In the genomic region with DNA sequence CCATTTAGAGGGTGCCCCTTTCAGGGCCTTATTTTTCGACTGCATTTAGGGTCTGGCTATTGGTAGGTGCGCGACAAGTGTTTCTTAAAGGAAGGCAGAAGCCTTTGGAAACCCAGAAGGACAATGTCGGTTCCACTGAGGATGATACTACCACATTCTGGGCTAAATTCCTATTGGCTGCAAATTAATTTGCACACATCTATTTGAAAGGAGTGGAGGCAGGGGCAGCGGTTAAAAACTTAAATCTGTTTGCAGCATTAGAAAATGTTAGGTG, we compare ENCODE assay signal across 1 cellular context.
TF ChIP-seq lines count a peak whose summit lies in the region.

No MANE protein-coding gene starts in this region.

TF ChIP-seq in IMR-90, 13 proteins besides CTCF, POLR2A, EP300 and RAD21 (continued from another document):
- no peak for TF ChIP-seq USF2 (IDR thresholded peaks at IDR 0.05; ENCODE audit: low read depth, low read length)
- TF ChIP-seq CEBPB (IDR thresholded peaks at IDR 0.05; ENCODE audit: low read depth, low read length): no peak
- TF ChIP-seq SMC3 (IDR thresholded peaks at IDR 0.05; ENCODE audit: low read depth, low read length): no peak
- no peak for TF ChIP-seq CHD1 (IDR thresholded peaks at IDR 0.05; ENCODE audit: low read depth, low read length)
- TF ChIP-seq RFX5 (IDR thresholded peaks at IDR 0.05; ENCODE audit: low read depth, low read length): no peak
- no peak for TF ChIP-seq MXI1 (IDR thresholded peaks at IDR 0.05; ENCODE audit: borderline replicate concordance, low read depth, low read length)
- TF ChIP-seq, protein P1, sequence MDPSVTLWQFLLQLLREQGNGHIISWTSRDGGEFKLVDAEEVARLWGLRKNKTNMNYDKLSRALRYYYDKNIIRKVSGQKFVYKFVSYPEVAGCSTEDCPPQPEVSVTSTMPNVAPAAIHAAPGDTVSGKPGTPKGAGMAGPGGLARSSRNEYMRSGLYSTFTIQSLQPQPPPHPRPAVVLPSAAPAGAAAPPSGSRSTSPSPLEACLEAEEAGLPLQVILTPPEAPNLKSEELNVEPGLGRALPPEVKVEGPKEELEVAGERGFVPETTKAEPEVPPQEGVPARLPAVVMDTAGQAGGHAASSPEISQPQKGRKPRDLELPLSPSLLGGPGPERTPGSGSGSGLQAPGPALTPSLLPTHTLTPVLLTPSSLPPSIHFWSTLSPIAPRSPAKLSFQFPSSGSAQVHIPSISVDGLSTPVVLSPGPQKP (IDR thresholded peaks at IDR 0.05; ENCODE audit: borderline replicate concordance, low read depth, low read length): no peak
